ENCODE assay signal across 8 cellular contexts in the genomic region with DNA sequence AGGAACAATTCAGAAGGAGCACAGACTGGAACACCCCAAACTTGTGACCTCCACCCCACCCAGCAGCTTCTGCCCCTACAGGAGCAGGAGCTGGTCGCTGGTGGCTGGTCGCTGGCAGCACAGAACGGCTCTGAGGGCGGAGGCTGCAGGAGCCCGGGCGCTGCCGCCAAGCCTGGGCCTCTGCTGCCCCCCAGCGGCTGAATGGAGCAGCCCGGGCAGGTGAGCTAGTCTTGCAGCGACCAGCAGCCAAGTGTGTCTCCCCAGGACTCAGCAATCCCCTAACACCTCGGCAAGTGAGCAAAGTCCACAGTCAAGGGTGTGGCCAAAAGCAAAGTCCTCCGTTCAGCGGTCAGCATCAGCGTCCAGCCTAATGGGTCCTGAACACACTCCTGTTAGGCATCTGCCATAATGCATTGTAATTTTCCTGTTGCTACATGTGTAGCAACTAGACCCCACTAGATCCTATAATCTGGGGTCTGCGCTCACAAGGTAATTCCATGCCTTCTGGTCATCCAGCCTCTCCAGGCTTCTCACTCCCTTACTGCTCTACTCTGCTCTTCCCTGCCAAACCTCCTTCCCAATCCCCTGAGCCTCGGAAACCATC. TPM values are rescaled to one million over a fixed set of nuclear protein-coding genes. Genes with fewer than 3 reads are reported as not detected.
DNase-seq lines count a peak whose midpoint lies in the region; ATAC-seq and TF ChIP-seq lines count a peak whose summit lies in the region.

No MANE protein-coding gene starts in this region.

- H3K4me1 ChIP-seq in left lung, result no peaks in the 10 kb centered on the region

- no peaks in the 10 kb centered on the region for H3K9me3 ChIP-seq in left lung

- intact Hi-C loops in left lung (cut with DNase I), result loop anchor here in 1 of 2 donors (10.0 kb wide), 1 partner anchor 278 kb away; no protein-coding TSS in a partner anchor

- H3K36me3 ChIP-seq in left lung, result no peaks in the 10 kb centered on the region

- peak; percentile 90 to 95 for TF ChIP-seq CTCF in left lung (IDR thresholded peaks at IDR 0.05)

- no peak overlapping the region for H3K27ac ChIP-seq in left lung

- DNase-seq in ELF-1 (ENCODE audit: low read depth, low spot score) (peak; percentile 90), NCI-H345 (lab: John Stamatoyannopoulos, UW) (peak; percentile 83), cerebellum (ENCODE audit: low spot score) (peak; percentile 79), left lung (peak; percentile 66 to 93), mesenteric fat pad (ENCODE audit: low spot score) (no peak)
- DNase-seq in activated CD4-positive, alpha-beta T cell treated with anti-CD3 and anti-CD28 coated beads for 4 hours, result peak; percentile 62 to 76
- DNase-seq in stimulated activated CD4-positive, alpha-beta T cell treated with anti-CD3 and anti-CD28 coated beads, Interleukin-4, amount 100 ng/mL, for 24 hours, result peak; percentile 81

- H3K27me3 ChIP-seq in left lung, result peaks cover 0 to 40% of the 10 kb centered on the region in 2 donors

- ATAC-seq in HG02973 (IDR thresholded peaks at IDR 0.05; ENCODE audit: unreplicated experiment), result peak; percentile 71
- ATAC-seq in left lung, result peak; percentile 98

- H3K4me3 ChIP-seq in left lung, result no peak overlapping the region

RNA-seq across cellular contexts. Expression of a gene that starts 12.1 kb away (rescaled TPM):
- total RNA-seq in cerebellum, result not detected
- total RNA-seq in left lung, result under 1 TPM in 1 of 2 donors, not detected in 1; 0.21 TPM
- not detected for total RNA-seq in mesenteric fat pad

RNA-seq across cellular contexts. Expression of a gene that starts 16.8 kb away (rescaled TPM):
- total RNA-seq in cerebellum (not detected), left lung (not detected), mesenteric fat pad (not detected)

RNA-seq across cellular contexts. Expression of a gene that starts 38.2 kb away (rescaled TPM):
- not detected for total RNA-seq in cerebellum
- total RNA-seq in left lung, result 1 to 10 TPM in 1 of 2 donors, under 1 TPM in 1; 0.68 to 2.0 TPM
- not detected for total RNA-seq in mesenteric fat pad

RNA-seq across cellular contexts. Expression of a gene that starts 50.0 kb away (rescaled TPM):
- 3.8 TPM for total RNA-seq in cerebellum
- 10 to 100 TPM; 21.1 to 26.1 TPM for total RNA-seq in left lung
- total RNA-seq in mesenteric fat pad, result 26.4 TPM
